ENCODE assay signal across 12 cellular contexts in genomic region chr3:58116985-58117384, GRCh38.
DNase-seq lines count a peak whose midpoint lies in the region; ATAC-seq, FAIRE-seq and TF ChIP-seq lines count a peak whose summit lies in the region.
"Had no signal": no experiment of that assay in that cellular context is flagged by ENCODE, and none has a peak within 500 bp of the region (broad histone marks: within the 10 kb centered on the region; RNA-seq: fewer than 3 reads in every experiment).

No MANE protein-coding gene starts in this region.

- H3K79me2 ChIP-seq in endothelial cell of umbilical vein (ENCODE audit: control insufficient read depth, insufficient read depth, low read length) = peaks cover 60% of the 10 kb centered on the region

- H3K27me3 ChIP-seq in CD4-positive, alpha-beta memory T cell (ENCODE audit: insufficient read depth, low read length) = no peaks in the 10 kb centered on the region
- no peaks in the 10 kb centered on the region for H3K27me3 ChIP-seq in endothelial cell of umbilical vein (ENCODE audit: control insufficient read depth in 2 of 2, insufficient read depth in 2 of 2, low read length in 2 of 2)
- H3K27me3 ChIP-seq in rectal smooth muscle tissue (ENCODE audit: control insufficient read depth, insufficient read depth, low read length) = no peaks in the 10 kb centered on the region
- no peaks in the 10 kb centered on the region for H3K27me3 ChIP-seq in aorta (ENCODE audit: control insufficient read depth in 1 of 2, insufficient read depth in 2 of 2, low read length in 1 of 2)

- 58 to 63% methylated on average over 4 of the region's 4 CpGs for WGBS in aorta, 2 donors

- peak overlapping the region in 2 of 8 donors; percentile 67 to 77 for H3K4me3 Mint-ChIP-seq in CD4-positive, alpha-beta memory T cell

- intact Hi-C loops in CD4-positive, alpha-beta memory T cell (cut with micrococcal nuclease) = loop anchor here (2.0 kb wide), 1 partner anchor 108 kb away; the partner anchor contains the start of gene FLNB
- intact Hi-C loops in endothelial cell of umbilical vein (cut with micrococcal nuclease) = loop anchor here (1.0 to 10.0 kb wide), 6 partner anchors 44 to 252 kb away; partner anchors contain the start of gene FLNB
- intact Hi-C loops in aorta (cut with DNase I) = loop anchor here in 1 of 2 donors (5.0 kb wide), 2 partner anchors 95 to 110 kb away; partner anchors contain the start of gene FLNB

- POLR2A ChIA-PET in CD4-positive, alpha-beta memory T cell (lab: Charles Lee; ENCODE audit: partially characterized antibody) = no interaction called here
- POLR2A ChIA-PET in endothelial cell of umbilical vein (lab: Charles Lee) = interaction anchor here (0.7 kb wide), 3 partner anchors 45 to 93 kb away, joined by 3 to 4 read pairs (median 4); no protein-coding TSS in a partner anchor

- peak overlapping the region; percentile 68 for H3K4me2 ChIP-seq in endothelial cell of umbilical vein (ENCODE audit: insufficient read depth, low read length)

- peaks cover 10% of the 10 kb centered on the region for H3K36me3 ChIP-seq in CD4-positive, alpha-beta memory T cell (ENCODE audit: insufficient read depth, low read length)
- peaks cover 47 to 56% of the 10 kb centered on the region in 2 experiments for H3K36me3 ChIP-seq in endothelial cell of umbilical vein (ENCODE audit: control insufficient read depth in 2 of 2, extremely low read depth in 1 of 2, insufficient read depth in 2 of 2, low read length in 2 of 2)
- peaks cover 47% of the 10 kb centered on the region for H3K36me3 ChIP-seq in rectal smooth muscle tissue (ENCODE audit: control insufficient read depth, insufficient read depth, low read length)
- peaks cover 3 to 5% of the 10 kb centered on the region in 2 donors for H3K36me3 ChIP-seq in aorta (ENCODE audit: control insufficient read depth in 1 of 2, insufficient read depth in 2 of 2, low read length in 1 of 2)

- ATAC-seq in HG02885 (IDR thresholded peaks at IDR 0.05; ENCODE audit: poor library complexity, unreplicated experiment) (peak; percentile 13), HG03175 (IDR thresholded peaks at IDR 0.05; ENCODE audit: unreplicated experiment) (no peak), aorta (ENCODE audit: low FRiP score) (no peak)
- ATAC-seq: left ventricle myocardium superior had no signal

- H2AFZ ChIP-seq in endothelial cell of umbilical vein (ENCODE audit: low read depth, low read length) = no peak overlapping the region

- no peak for TF ChIP-seq POLR2A in endothelial cell of umbilical vein (IDR thresholded peaks at IDR 0.05; ENCODE audit: low read depth, low read length)

- CTCF ChIA-PET in CD4-positive, alpha-beta memory T cell (lab: Charles Lee; ENCODE audit: partially characterized antibody) = interaction anchor here (0.7 to 1.4 kb wide), 2 partner anchors 14 to 69 kb away, joined by 3 read pairs; no protein-coding TSS in a partner anchor
- CTCF ChIA-PET in endothelial cell of umbilical vein (lab: Charles Lee) = interaction anchor here (0.7 to 1.5 kb wide), 8 partner anchors 54 to 167 kb away, joined by 3 to 7 read pairs (median 4); partner anchors contain the start of gene FLNB

- H3K36me3 Mint-ChIP-seq in CD4-positive, alpha-beta memory T cell = peaks cover 49 to 59% of the 10 kb centered on the region in 2 donors

- peaks cover 20 to 46% (median 35%) of the 10 kb centered on the region in 4 donors for H3K4me1 Mint-ChIP-seq in CD4-positive, alpha-beta memory T cell

- H3K4me3 ChIP-seq in CD4-positive, alpha-beta memory T cell (ENCODE audit: low read length in 2 of 2) = no peak overlapping the region
- H3K4me3 ChIP-seq in endothelial cell of umbilical vein (replicated peaks in 1 of 3; ENCODE audit: insufficient read depth in 1 of 3, low read depth in 1 of 3, low read length in 3 of 3) = peak overlapping the region in 1 of 3 experiments; percentile 12
- H3K4me3 ChIP-seq in rectal smooth muscle tissue (ENCODE audit: low read length) = no peak overlapping the region
- no peak overlapping the region for H3K4me3 ChIP-seq in aorta (ENCODE audit: low read length in 2 of 2)

- no peak for FAIRE-seq in endothelial cell of umbilical vein (lab: Jason Lieb, UNC)

- H3K9ac ChIP-seq in endothelial cell of umbilical vein (replicated peaks; ENCODE audit: extremely low read depth, insufficient read depth, low read length) (peak overlapping the region; percentile 66), rectal smooth muscle tissue (ENCODE audit: low read length) (no peak overlapping the region)

- H3K9me3 ChIP-seq in CD4-positive, alpha-beta memory T cell (ENCODE audit: control insufficient read depth in 1 of 2, low read length in 2 of 2) = no peaks in the 10 kb centered on the region
- H3K9me3 ChIP-seq in endothelial cell of umbilical vein (replicated peaks; ENCODE audit: control insufficient read depth, insufficient read depth, low read length) = no peaks in the 10 kb centered on the region
- H3K9me3 ChIP-seq in aorta (ENCODE audit: control insufficient read depth, low read length) = no peaks in the 10 kb centered on the region

- no peaks in the 10 kb centered on the region for H3K9me1 ChIP-seq in endothelial cell of umbilical vein (replicated peaks; ENCODE audit: control insufficient read depth, extremely low read depth, insufficient read depth, low read length)

- no peaks in the 10 kb centered on the region for H3K27me3 Mint-ChIP-seq in CD4-positive, alpha-beta memory T cell
- H3K27me3 Mint-ChIP-seq: activated T-helper 17 cell treated with anti-CD3 and anti-CD28 coated beads, Interleukin-2, amount 50 U/mL, for 72 hours had no signal

- TF ChIP-seq CTCF in endothelial cell of umbilical vein (IDR thresholded peaks at IDR 0.05; ENCODE audit: extremely low read depth in 1 of 2, insufficient read depth in 1 of 2, low read depth in 1 of 2, low read length in 2 of 2) = no peak

- peaks cover 34% of the 10 kb centered on the region for H3K4me1 ChIP-seq in CD4-positive, alpha-beta memory T cell (ENCODE audit: insufficient read depth, low read length)
- peaks cover 67% of the 10 kb centered on the region for H3K4me1 ChIP-seq in endothelial cell of umbilical vein (ENCODE audit: control insufficient read depth, extremely low read depth, insufficient read depth, low read length)
- peaks cover 18% of the 10 kb centered on the region for H3K4me1 ChIP-seq in rectal smooth muscle tissue (ENCODE audit: control insufficient read depth, insufficient read depth, low read length)
- peaks cover 5 to 6% of the 10 kb centered on the region in 2 donors for H3K4me1 ChIP-seq in aorta (ENCODE audit: control insufficient read depth in 1 of 2, insufficient read depth in 2 of 2, low read length in 2 of 2)

- BruUV-seq in endothelial cell of umbilical vein (replicated peaks; lab: Mats Ljungman, UMichigan) = no TSS peak

- no peak overlapping the region for H3K27ac ChIP-seq in CD4-positive, alpha-beta memory T cell (ENCODE audit: low read depth, low read length)
- H3K27ac ChIP-seq in endothelial cell of umbilical vein (ENCODE audit: insufficient read depth, low read depth, low read length) (peak overlapping the region; percentile 83), rectal smooth muscle tissue (ENCODE audit: low read depth, low read length) (peak overlapping the region; percentile 56), aorta (ENCODE audit: low read depth in 1 of 2, low read length in 2 of 2) (no peak overlapping the region)

- no peak for DNase-seq in CD4-positive, alpha-beta memory T cell
- no peak for DNase-seq in endothelial cell of umbilical vein (ENCODE audit: low read depth, low spot score)
- no peak for DNase-seq in aorta
- DNase-seq in iPS-NIHi11 (ENCODE audit: low spot score) = no peak
- DNase-seq in activated CD4-positive, alpha-beta T cell treated with anti-CD3 and anti-CD28 coated beads, Interleukin-2, amount 50 U/mL, for 1 hour = no peak
- DNase-seq: DMS79 treated with DMSO at 0.1 percent for 48 hours, NCI-H524 had no signal

- dilution Hi-C loops in endothelial cell of umbilical vein (cut with MboI; ENCODE audit: extremely low pct_ligation_motif_present, low sequenced_read_pairs) = no loop called here

- H4K20me1 ChIP-seq in endothelial cell of umbilical vein (replicated peaks; ENCODE audit: control insufficient read depth, extremely low read depth, insufficient read depth, low read length) = no peaks in the 10 kb centered on the region

- H3K9me3 Mint-ChIP-seq in CD4-positive, alpha-beta memory T cell = no peaks in the 10 kb centered on the region
- H3K9me3 Mint-ChIP-seq: activated T-helper 17 cell treated with anti-CD3 and anti-CD28 coated beads, Interleukin-2, amount 50 U/mL, for 72 hours had no signal

- H3K27ac Mint-ChIP-seq in CD4-positive, alpha-beta memory T cell = peak overlapping the region; percentile 5 to 95 (median 86)

TF ChIP-seq in endothelial cell of umbilical vein, 7 proteins besides CTCF, POLR2A, EP300 and RAD21:
- TF ChIP-seq MAX (IDR thresholded peaks at IDR 0.05; ENCODE audit: insufficient read depth, insufficient read length) (no peak), EZH2 (IDR thresholded peaks at IDR 0.05; ENCODE audit: borderline replicate concordance, low read depth, low read length, severe bottlenecking) (no peak), POLR2AphosphoS5 (IDR thresholded peaks at IDR 0.05; ENCODE audit: insufficient read depth, low read depth, low read length) (no peak), JUN (IDR thresholded peaks at IDR 0.05; ENCODE audit: borderline replicate concordance, insufficient read depth, insufficient read length, low read depth) (no peak), FOS (IDR thresholded peaks at IDR 0.05; ENCODE audit: borderline replicate concordance, insufficient read depth, low read length) (no peak), MYC (IDR thresholded peaks at IDR 0.05; ENCODE audit: low read depth, low read length) (no peak), GATA2 (IDR thresholded peaks at IDR 0.05; ENCODE audit: insufficient read depth, insufficient read length, low read depth, low read length) (no peak)

Comparison
In these comparisons a context has a peak if more than half of its experiments do, and no peak if none do; other contexts are left out.
1. H3K27ac ChIP-seq: peak in endothelial cell of umbilical vein (single experiment) and rectal smooth muscle tissue (single experiment); none in CD4-positive, alpha-beta memory T cell (single experiment) and aorta (0 of 2).